Comparison of ENCODE assay signal across 35 cellular contexts in genomic region chr17:9801505-9801904, GRCh38. TPM values are rescaled to one million over a fixed set of nuclear protein-coding genes. Genes with fewer than 3 reads are reported as not detected.
"Had no signal": no experiment of that assay in that cellular context is flagged by ENCODE, and none has a peak within 500 bp of the region (broad histone marks: within the 10 kb centered on the region; RNA-seq: fewer than 3 reads in every experiment).

No MANE protein-coding gene starts in this region.

- H3K27ac Mint-ChIP-seq: activated B cell treated with CpG ODN at 0.5 μM for 24 hours; activated CD4-positive, alpha-beta memory T cell treated with anti-CD3 and anti-CD28 coated beads for 36 hours; activated naive CD4-positive, alpha-beta T cell treated with anti-CD3 and anti-CD28 coated beads for 36 hours; activated naive CD4-positive, alpha-beta T cell treated with anti-CD3 and anti-CD28 coated beads, Interleukin-2, amount 50 U/mL, for 72 hours; activated T-helper 1 cell treated with anti-CD3 and anti-CD28 coated beads, Interleukin-12 subunit alpha, Interleukin-12 subunit beta, Interleukin-2, Interleukin-4 antibody, amounts not matched to agents 30 ng/mL and 10 ng/mL and 1 ng/mL, durations not matched to agents 14 hours and 24 hours and 36 hours; T-cell; T-helper 17 cell had no signal

- H3K4me1 Mint-ChIP-seq: activated B cell treated with CpG ODN at 0.5 μM for 24 hours, T-cell, T-helper 17 cell had no signal

- H3K4me3 Mint-ChIP-seq: activated B cell treated with CpG ODN at 0.5 μM for 24 hours; activated CD4-positive, alpha-beta memory T cell treated with anti-CD3 and anti-CD28 coated beads for 36 hours; activated naive CD4-positive, alpha-beta T cell treated with anti-CD3 and anti-CD28 coated beads for 36 hours; activated T-cell treated with anti-CD3 and anti-CD28 coated beads, Interleukin-2, amount 50 U/mL, for 4 hours; activated T-helper 1 cell treated with anti-CD3 and anti-CD28 coated beads, Interleukin-12 subunit alpha, Interleukin-12 subunit beta, Interleukin-2, Interleukin-4 antibody, amounts not matched to agents 30 ng/mL and 10 ng/mL and 1 ng/mL, durations not matched to agents 14 hours and 24 hours and 36 hours; T-cell; T-helper 17 cell had no signal

- H3K9me3 Mint-ChIP-seq: activated naive CD4-positive, alpha-beta T cell treated with anti-CD3 and anti-CD28 coated beads for 36 hours; activated naive CD4-positive, alpha-beta T cell treated with anti-CD3 and anti-CD28 coated beads, Interleukin-2, amount 50 U/mL, for 72 hours had no signal

- H3K4me3 ChIP-seq: adrenal gland, body of pancreas had no signal

- H3K4me1 ChIP-seq: adrenal gland, breast epithelium had no signal

- H3K36me3 ChIP-seq: adrenal gland, breast epithelium had no signal

- H3K27me3 ChIP-seq: adrenal gland, body of pancreas, breast epithelium had no signal

- DNase-seq: activated B cell treated with CpG ODN at 0.5 μM for 24 hours; activated CD4-positive, alpha-beta memory T cell treated with anti-CD3 and anti-CD28 coated beads for 36 hours; activated CD4-positive, alpha-beta T cell treated with anti-CD3 and anti-CD28 coated beads for 4 hours; activated CD4-positive, alpha-beta T cell treated with anti-CD3 and anti-CD28 coated beads, Interleukin-2, amount 50 U/mL, for 1 hour; activated CD4-positive, CD25-positive, alpha-beta regulatory T cell treated with anti-CD3 and anti-CD28 coated beads, Interleukin-2, amount 50 U/mL, for 72 hours; activated CD8-positive, alpha-beta memory T cell treated with anti-CD3 and anti-CD28 coated beads, Interleukin-2, amount 50 U/mL, for 4 hours; activated gamma-delta T cell treated with Interleukin-2 at 50 U/mL for 16 hours; activated naive CD4-positive, alpha-beta T cell treated with anti-CD3 and anti-CD28 coated beads for 36 hours; activated T-cell treated with anti-CD3 and anti-CD28 coated beads for 4 hours; activated T-cell treated with anti-CD3 and anti-CD28 coated beads, Interleukin-2, amount 50 U/mL, for 4 hours; adrenal gland; body of pancreas; Kasumi-1; KBM-7; NCI-H1092 treated with DMSO at 0.1 percent for 48 hours; NCI-H1417; NCI-H146; NCI-H187; NCI-H2029 treated with DMSO at 0.1 percent for 48 hours; NCI-H2107; NCI-H2171; NCI-H510A; NCI-H526; NCI-H748 treated with DMSO at 0.1 percent for 48 hours; NK-92 treated with Interleukin-12 subunit alpha and Interleukin-12 subunit beta, amount 100 ng/mL, for 24 hours; SIG-M5; T-cell; T-helper 17 cell had no signal

- H3K9me3 ChIP-seq: adrenal gland, body of pancreas had no signal

- ATAC-seq: activated naive CD4-positive, alpha-beta T cell treated with anti-CD3 and anti-CD28 coated beads, Interleukin-2, amount 50 U/mL, for 72 hours; activated T-cell treated with anti-CD3 and anti-CD28 coated beads, Interleukin-2, amount 50 U/mL, for 4 hours; body of pancreas; SK-N-SH treated with all-trans-retinoic acid at 6 μM for 48 hours; T-cell; T-helper 17 cell had no signal

- H3K36me3 Mint-ChIP-seq: activated CD4-positive, alpha-beta memory T cell treated with anti-CD3 and anti-CD28 coated beads for 36 hours; activated naive CD4-positive, alpha-beta T cell treated with anti-CD3 and anti-CD28 coated beads, Interleukin-2, amount 50 U/mL, for 72 hours; T-cell had no signal

- H3K27ac ChIP-seq: adrenal gland, body of pancreas, breast epithelium, VCaP had no signal

RNA-seq across cellular contexts. Expression of gene DHRS7C, which starts 10.1 kb away (rescaled TPM):
- total RNA-seq: activated B cell treated with CpG ODN at 0.5 μM for 24 hours; activated CD4-positive, alpha-beta memory T cell treated with anti-CD3 and anti-CD28 coated beads for 36 hours; activated naive CD4-positive, alpha-beta T cell treated with anti-CD3 and anti-CD28 coated beads for 36 hours; activated naive CD4-positive, alpha-beta T cell treated with anti-CD3 and anti-CD28 coated beads, Interleukin-2, amount 50 U/mL, for 72 hours; activated T-cell treated with anti-CD3 and anti-CD28 coated beads, Interleukin-2, amount 50 U/mL, for 4 hours; activated T-helper 1 cell treated with anti-CD3 and anti-CD28 coated beads, Interleukin-12 subunit alpha, Interleukin-12 subunit beta, Interleukin-2, Interleukin-4 antibody, amounts not matched to agents 30 ng/mL and 10 ng/mL and 1 ng/mL, durations not matched to agents 14 hours and 24 hours and 36 hours; adrenal gland; astrocyte; body of pancreas; breast epithelium; SK-MEL-5; T-cell; T-helper 17 cell had no signal
- polyA plus RNA-seq: adrenal gland had no signal

RNA-seq across cellular contexts. Expression of gene GSG1L2, which starts 20.4 kb away (rescaled TPM):
- total RNA-seq: activated B cell treated with CpG ODN at 0.5 μM for 24 hours; activated CD4-positive, alpha-beta memory T cell treated with anti-CD3 and anti-CD28 coated beads for 36 hours; activated naive CD4-positive, alpha-beta T cell treated with anti-CD3 and anti-CD28 coated beads for 36 hours; activated naive CD4-positive, alpha-beta T cell treated with anti-CD3 and anti-CD28 coated beads, Interleukin-2, amount 50 U/mL, for 72 hours; activated T-cell treated with anti-CD3 and anti-CD28 coated beads, Interleukin-2, amount 50 U/mL, for 4 hours; activated T-helper 1 cell treated with anti-CD3 and anti-CD28 coated beads, Interleukin-12 subunit alpha, Interleukin-12 subunit beta, Interleukin-2, Interleukin-4 antibody, amounts not matched to agents 30 ng/mL and 10 ng/mL and 1 ng/mL, durations not matched to agents 14 hours and 24 hours and 36 hours; adrenal gland; astrocyte; body of pancreas; breast epithelium; SK-MEL-5; T-cell; T-helper 17 cell had no signal
- polyA plus RNA-seq: adrenal gland had no signal

RNA-seq across cellular contexts. Expression of gene GLP2R, which starts 24.2 kb away (rescaled TPM):
- total RNA-seq: activated B cell treated with CpG ODN at 0.5 μM for 24 hours; activated CD4-positive, alpha-beta memory T cell treated with anti-CD3 and anti-CD28 coated beads for 36 hours; activated naive CD4-positive, alpha-beta T cell treated with anti-CD3 and anti-CD28 coated beads for 36 hours; activated naive CD4-positive, alpha-beta T cell treated with anti-CD3 and anti-CD28 coated beads, Interleukin-2, amount 50 U/mL, for 72 hours; activated T-cell treated with anti-CD3 and anti-CD28 coated beads, Interleukin-2, amount 50 U/mL, for 4 hours; activated T-helper 1 cell treated with anti-CD3 and anti-CD28 coated beads, Interleukin-12 subunit alpha, Interleukin-12 subunit beta, Interleukin-2, Interleukin-4 antibody, amounts not matched to agents 30 ng/mL and 10 ng/mL and 1 ng/mL, durations not matched to agents 14 hours and 24 hours and 36 hours; SK-MEL-5; T-cell; T-helper 17 cell had no signal
